7 cellular contexts compared by ENCODE assay signal in genomic region chr4:115729739-115730266, GRCh38.
"Had no signal": no experiment of that assay in that cellular context is flagged by ENCODE, and none has a peak within 500 bp of the region (broad histone marks: within the 10 kb centered on the region; RNA-seq: fewer than 3 reads in every experiment).

No MANE protein-coding gene starts in this region.

- DNase-seq: H9, HCEC 1CT, KG1 had no signal

- ATAC-seq: GM23338 had no signal

- H2AFZ ChIP-seq: GM23338 had no signal

- H3K4me2 ChIP-seq: GM23338 had no signal

- FAIRE-seq: H1, H54 had no signal

- H3K27ac ChIP-seq: HL-60 had no signal

- H3K4me3 ChIP-seq: GM23338 had no signal
